In genomic region chr12:1065629-1066028, GRCh38 we compare ENCODE assay signal across 36 cellular contexts.
"Had no signal": no experiment of that assay in that cellular context is flagged by ENCODE, and none has a peak within 500 bp of the region (broad histone marks: within the 10 kb centered on the region; RNA-seq: fewer than 3 reads in every experiment).

No MANE protein-coding gene starts in this region.

- H3K27ac Mint-ChIP-seq: activated CD4-positive, alpha-beta memory T cell treated with anti-CD3 and anti-CD28 coated beads for 36 hours; activated CD4-positive, alpha-beta T cell treated with anti-CD3 and anti-CD28 coated beads for 36 hours; activated CD8-positive, alpha-beta T cell treated with anti-CD3 and anti-CD28 coated beads for 36 hours; activated naive CD4-positive, alpha-beta T cell treated with anti-CD3 and anti-CD28 coated beads for 36 hours; activated naive CD4-positive, alpha-beta T cell treated with anti-CD3 and anti-CD28 coated beads, Interleukin-2, amount 50 U/mL, for 72 hours; activated naive CD8-positive, alpha-beta T cell treated with anti-CD3 and anti-CD28 coated beads for 36 hours; activated T-cell treated with anti-CD3 and anti-CD28 coated beads, Interleukin-2, amount 50 U/mL, for 72 hours; activated T-helper 1 cell treated with anti-CD3 and anti-CD28 coated beads, Interleukin-12 subunit alpha, Interleukin-12 subunit beta, Interleukin-2, Interleukin-4 antibody, amounts not matched to agents 30 ng/mL and 10 ng/mL and 1 ng/mL, durations not matched to agents 14 hours and 24 hours and 36 hours; activated T-helper 17 cell treated with anti-CD3 and anti-CD28 coated beads, Interleukin-2, amount 50 U/mL, for 72 hours; T-helper 1 cell treated with Interleukin-12 subunit alpha and Interleukin-12 subunit beta and Interleukin-4 antibody, amounts not matched to agents 30 μg/mL and 1 μg/mL, for 36 hours; T-helper 2 cell treated with Interferon-gamma antibody and Interleukin-4, amounts not matched to agents 5 μg/mL and 100 μg/mL, for 36 hours had no signal

- H3K27me3 ChIP-seq: adrenal gland, body of pancreas, brain microvascular endothelial cell, breast epithelium had no signal

- H3K4me3 ChIP-seq: adrenal gland, body of pancreas, breast epithelium had no signal

- H3K4me1 ChIP-seq: body of pancreas, breast epithelium had no signal

- H3K9me3 ChIP-seq: body of pancreas had no signal

- DNase-seq: activated CD4-positive, alpha-beta memory T cell treated with anti-CD3 and anti-CD28 coated beads for 36 hours; activated CD4-positive, alpha-beta T cell treated with anti-CD3 and anti-CD28 coated beads for 1 hour; activated CD4-positive, alpha-beta T cell treated with anti-CD3 and anti-CD28 coated beads for 36 hours; activated CD4-positive, alpha-beta T cell treated with anti-CD3 and anti-CD28 coated beads for 48 hours; activated CD4-positive, alpha-beta T cell treated with anti-CD3 and anti-CD28 coated beads, Interleukin-2, amount 50 U/mL, for 1 hour; activated CD4-positive, alpha-beta T cell treated with anti-CD3 and anti-CD28 coated beads, Interleukin-2, amount 50 U/mL, for 4 hours; activated CD4-positive, CD25-positive, alpha-beta regulatory T cell; activated CD8-positive, alpha-beta memory T cell treated with anti-CD3 and anti-CD28 coated beads, Interleukin-2, amount 50 U/mL, for 4 hours; activated CD8-positive, alpha-beta T cell treated with anti-CD3 and anti-CD28 coated beads for 36 hours; activated effector memory CD4-positive, alpha-beta T cell treated with anti-CD3 and anti-CD28 coated beads, Interleukin-2, amount 50 U/mL, for 16 hours; activated gamma-delta T cell treated with Interleukin-2 at 50 U/mL for 16 hours; activated naive CD4-positive, alpha-beta T cell; activated naive CD4-positive, alpha-beta T cell treated with anti-CD3 and anti-CD28 coated beads for 36 hours; activated naive CD4-positive, alpha-beta T cell treated with anti-CD3 and anti-CD28 coated beads, Interleukin-2, amount 50 U/mL, for 16 hours; activated naive CD8-positive, alpha-beta T cell treated with anti-CD3 and anti-CD28 coated beads for 36 hours; activated T-cell treated with anti-CD3 and anti-CD28 coated beads for 4 hours; activated T-cell treated with anti-CD3 and anti-CD28 coated beads, Interleukin-2, amount 50 U/mL, for 1 hour; activated T-cell treated with anti-CD3 and anti-CD28 coated beads, Interleukin-2, amount 50 U/mL, for 4 hours; activated T-cell treated with anti-CD3 and anti-CD28 coated beads, Interleukin-2, amount 50 U/mL, for 72 hours; adrenal gland; amniotic stem cell; aorta; cerebellar nuclear complex; T-helper 1 cell; T-helper 9 cell had no signal

- H3K36me3 ChIP-seq: adrenal gland, brain microvascular endothelial cell, breast epithelium had no signal

- H3K27ac ChIP-seq: adrenal gland, body of pancreas, brain microvascular endothelial cell, breast epithelium, VCaP had no signal

- H3K4me3 Mint-ChIP-seq: activated CD4-positive, alpha-beta memory T cell treated with anti-CD3 and anti-CD28 coated beads for 36 hours; activated CD4-positive, alpha-beta T cell treated with anti-CD3 and anti-CD28 coated beads for 36 hours; activated CD8-positive, alpha-beta T cell treated with anti-CD3 and anti-CD28 coated beads for 36 hours; activated naive CD4-positive, alpha-beta T cell treated with anti-CD3 and anti-CD28 coated beads for 36 hours; activated naive CD8-positive, alpha-beta T cell treated with anti-CD3 and anti-CD28 coated beads for 36 hours; activated T-cell treated with anti-CD3 and anti-CD28 coated beads, Interleukin-2, amount 50 U/mL, for 4 hours; activated T-cell treated with anti-CD3 and anti-CD28 coated beads, Interleukin-2, amount 50 U/mL, for 72 hours; activated T-helper 1 cell treated with anti-CD3 and anti-CD28 coated beads, Interleukin-12 subunit alpha, Interleukin-12 subunit beta, Interleukin-2, Interleukin-4 antibody, amounts not matched to agents 30 ng/mL and 10 ng/mL and 1 ng/mL, durations not matched to agents 14 hours and 24 hours and 36 hours; activated T-helper 17 cell treated with anti-CD3 and anti-CD28 coated beads, Interleukin-2, amount 50 U/mL, for 72 hours; central memory CD8-positive, alpha-beta T cell; T-helper 1 cell treated with Interleukin-12 subunit alpha and Interleukin-12 subunit beta and Interleukin-4 antibody, amounts not matched to agents 30 μg/mL and 1 μg/mL, for 36 hours; T-helper 2 cell treated with Interferon-gamma antibody and Interleukin-4, amounts not matched to agents 5 μg/mL and 100 μg/mL, for 36 hours had no signal

- ATAC-seq: activated CD4-positive, alpha-beta T cell treated with anti-CD3 and anti-CD28 coated beads for 36 hours; activated CD4-positive, CD25-positive, alpha-beta regulatory T cell treated with anti-CD3 and anti-CD28 coated beads, Interleukin-2, amount 50 U/mL, for 24 hours; activated CD8-positive, alpha-beta T cell treated with anti-CD3 and anti-CD28 coated beads for 36 hours; activated naive CD4-positive, alpha-beta T cell treated with anti-CD3 and anti-CD28 coated beads, Interleukin-2, amount 50 U/mL, for 72 hours; activated T-cell treated with anti-CD3 and anti-CD28 coated beads, Interleukin-2, amount 50 U/mL, for 4 hours; activated T-cell treated with anti-CD3 and anti-CD28 coated beads, Interleukin-2, amount 50 U/mL, for 72 hours; activated T-helper 17 cell treated with anti-CD3 and anti-CD28 coated beads, Interleukin-2, amount 50 U/mL, for 72 hours; body of pancreas had no signal

- H3K27me3 Mint-ChIP-seq: activated CD4-positive, alpha-beta memory T cell treated with anti-CD3 and anti-CD28 coated beads for 36 hours; activated CD4-positive, alpha-beta T cell treated with anti-CD3 and anti-CD28 coated beads for 36 hours; activated CD8-positive, alpha-beta T cell treated with anti-CD3 and anti-CD28 coated beads for 36 hours; activated naive CD8-positive, alpha-beta T cell treated with anti-CD3 and anti-CD28 coated beads for 36 hours; activated T-helper 17 cell treated with anti-CD3 and anti-CD28 coated beads, Interleukin-2, amount 50 U/mL, for 72 hours; central memory CD8-positive, alpha-beta T cell had no signal
